Comparison of ENCODE assay signal across 33 cellular contexts in the genomic region with DNA sequence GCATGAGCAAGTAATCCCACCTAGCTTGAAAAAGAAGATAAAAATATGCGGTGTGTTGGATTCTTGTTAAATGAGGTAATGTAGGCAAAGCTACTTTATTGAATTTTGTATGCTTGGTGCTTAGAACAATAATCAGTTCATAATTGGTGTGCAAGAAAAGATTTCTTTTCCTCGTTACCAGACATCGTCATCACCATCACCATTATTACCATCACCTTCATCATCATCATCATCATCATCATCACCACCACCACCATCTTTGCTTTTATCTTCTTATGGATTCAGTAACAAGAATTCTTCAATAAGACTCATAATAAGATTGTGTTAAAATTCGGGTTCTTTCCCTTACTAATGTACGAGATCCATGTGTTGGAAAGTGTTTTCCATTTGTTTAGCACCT.
"Had no signal": no experiment of that assay in that cellular context is flagged by ENCODE, and none has a peak within 500 bp of the region (broad histone marks: within the 10 kb centered on the region; RNA-seq: fewer than 3 reads in every experiment).

No MANE protein-coding gene starts in this region.

- DNase-seq: activated effector memory CD4-positive, alpha-beta T cell treated with anti-CD3 and anti-CD28 coated beads, Interleukin-2, amount 50 U/mL, for 16 hours; activated effector memory CD4-positive, alpha-beta T cell treated with Interleukin-2 at 50 U/mL for 16 hours; activated gamma-delta T cell; activated gamma-delta T cell treated with Interleukin-2 at 50 U/mL for 16 hours; activated naive CD4-positive, alpha-beta T cell; activated naive CD4-positive, alpha-beta T cell treated with anti-CD3 and anti-CD28 coated beads for 36 hours; activated naive CD4-positive, alpha-beta T cell treated with anti-CD3 and anti-CD28 coated beads, Interleukin-2, amount 10 ng/mL, durations not matched to agents 7 days and 5 days; activated naive CD4-positive, alpha-beta T cell treated with anti-CD3 and anti-CD28 coated beads, Interleukin-2, amount 50 U/mL, for 16 hours; activated naive CD4-positive, alpha-beta T cell treated with Interleukin-2 at 50 U/mL for 16 hours; activated naive CD8-positive, alpha-beta T cell treated with anti-CD3 and anti-CD28 coated beads for 36 hours; activated naive CD8-positive, alpha-beta T cell treated with anti-CD3 and anti-CD28 coated beads, Interleukin-2, amount 10 ng/mL, durations not matched to agents 7 days and 5 days; activated naive CD8-positive, alpha-beta T cell treated with anti-CD3 and anti-CD28 coated beads, Interleukin-2, amount 50 U/mL, for 24 hours; activated T-cell treated with anti-CD3 and anti-CD28 coated beads, Interleukin-2, amount 50 U/mL, for 24 hours; activated T-cell treated with anti-CD3 and anti-CD28 coated beads, Interleukin-2, amount 50 U/mL, for 4 hours; activated T-cell treated with anti-CD3 and anti-CD28 coated beads, Interleukin-2, amount 50 U/mL, for 48 hours; activated T-cell treated with anti-CD3 and anti-CD28 coated beads, Interleukin-2, amount 50 U/mL, for 72 hours; adrenal gland; amniotic stem cell; amygdala; anterior cingulate cortex; aorta; body of pancreas; brain microvascular endothelial cell; caudate nucleus; central memory CD4-positive, alpha-beta T cell; cerebellar nuclear complex had no signal

- H3K9me3 ChIP-seq: adrenal gland, ascending aorta, body of pancreas, breast epithelium had no signal

- H3K27ac ChIP-seq: adrenal gland, ascending aorta, body of pancreas, brain microvascular endothelial cell, breast epithelium, cardiac muscle cell had no signal

- H3K36me3 ChIP-seq: adrenal gland, ascending aorta, brain microvascular endothelial cell, breast epithelium, cardiac muscle cell had no signal

- ATAC-seq: activated naive CD4-positive, alpha-beta T cell treated with anti-CD3 and anti-CD28 coated beads, Interleukin-2, amount 50 U/mL, for 72 hours; activated naive CD8-positive, alpha-beta T cell treated with anti-CD3 and anti-CD28 coated beads, Interleukin-2, amount 50 U/mL, for 24 hours; activated T-cell treated with anti-CD3 and anti-CD28 coated beads, Interleukin-2, amount 50 U/mL, for 4 hours; activated T-cell treated with anti-CD3 and anti-CD28 coated beads, Interleukin-2, amount 50 U/mL, for 72 hours; activated T-helper 17 cell treated with anti-CD3 and anti-CD28 coated beads, Interleukin-2, amount 50 U/mL, for 72 hours; body of pancreas had no signal

- H3K27me3 ChIP-seq: adrenal gland, ascending aorta, body of pancreas, brain microvascular endothelial cell, breast epithelium, cardiac muscle cell had no signal

- FAIRE-seq: astrocyte, bronchial epithelial cell had no signal

- H3K4me3 ChIP-seq: adrenal gland, ascending aorta, body of pancreas, breast epithelium, cardiac muscle cell had no signal

- H3K4me1 ChIP-seq: adrenal gland, ascending aorta, body of pancreas, breast epithelium had no signal
